Comparison of ENCODE assay signal across 29 cellular contexts in the genomic region with DNA sequence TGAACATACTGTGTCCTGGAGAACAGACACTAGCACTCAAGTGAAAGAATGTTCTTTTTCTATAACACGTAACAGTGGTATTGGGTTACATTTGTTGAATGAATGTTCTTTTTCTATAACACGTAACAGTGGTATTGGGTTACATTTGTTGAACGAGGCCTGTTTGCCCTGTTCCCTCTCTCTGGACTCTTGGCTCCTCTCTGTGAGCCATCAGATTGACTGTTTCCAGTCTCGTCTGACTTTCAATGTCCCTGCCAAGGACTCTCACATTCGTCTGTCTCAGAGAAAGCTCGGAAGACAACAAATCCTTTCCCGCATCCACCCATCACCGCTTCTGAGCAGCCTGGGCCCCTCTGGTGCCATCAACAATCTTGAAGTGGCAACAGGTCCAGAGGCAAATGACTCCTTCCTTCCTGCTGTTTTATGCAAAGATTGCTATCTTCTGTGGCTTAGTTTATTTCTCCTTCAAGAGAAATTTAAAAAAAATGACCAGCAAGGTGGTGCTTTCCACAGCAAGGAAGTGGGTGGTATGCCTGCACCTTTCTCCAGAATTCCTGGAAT. TPM values are rescaled to one million over a fixed set of nuclear protein-coding genes. Genes with fewer than 3 reads are reported as not detected.
DNase-seq lines count a peak whose midpoint lies in the region; FAIRE-seq and TF ChIP-seq lines count a peak whose summit lies in the region.
"Had no signal": no experiment of that assay in that cellular context is flagged by ENCODE, and none has a peak within 500 bp of the region (broad histone marks: within the 10 kb centered on the region; RNA-seq: fewer than 3 reads in every experiment).

No MANE protein-coding gene starts in this region.

- H2BK15ac ChIP-seq in mesendoderm (replicated peaks; ENCODE audit: low read depth) = no peak overlapping the region

- H4K5ac ChIP-seq in mesendoderm (ENCODE audit: low read length) = no peak overlapping the region

- no peak for TF ChIP-seq CTCF in bronchial epithelial cell (IDR thresholded peaks at IDR 0.05; ENCODE audit: insufficient read depth, low read length, severe bottlenecking)

- no peak overlapping the region for H2AK5ac ChIP-seq in mesendoderm (ENCODE audit: low read length)

- H3K36me3 ChIP-seq in bronchial epithelial cell (ENCODE audit: control insufficient read depth, insufficient read depth, low read length) = no peaks in the 10 kb centered on the region
- no peaks in the 10 kb centered on the region for H3K36me3 ChIP-seq in mesendoderm (ENCODE audit: control insufficient read depth, insufficient read depth, low read length)
- H3K36me3 ChIP-seq: BE2C, esophagus squamous epithelium, lower lobe of right lung, pancreas had no signal

- no peak overlapping the region for H3K56ac ChIP-seq in mesendoderm (ENCODE audit: low read length)

- no peak overlapping the region for H3K4me3 ChIP-seq in bronchial epithelial cell (ENCODE audit: low read depth, low read length)
- H3K4me3 ChIP-seq in mesendoderm (ENCODE audit: low read length) = no peak overlapping the region
- H3K4me3 ChIP-seq: body of pancreas, esophagus squamous epithelium, lower lobe of right lung, pancreas, SK-N-MC, testis had no signal

- H3K23ac ChIP-seq in mesendoderm (ENCODE audit: low read length) = no peak overlapping the region

- FAIRE-seq in bronchial epithelial cell (lab: Jason Lieb, UNC) = no peak
- FAIRE-seq: pancreas had no signal

- H3K4ac ChIP-seq in mesendoderm (ENCODE audit: low read depth, low read length) = no peak overlapping the region

- H3K9ac ChIP-seq in mesendoderm (ENCODE audit: low read length) = no peak overlapping the region

- H3K18ac ChIP-seq in mesendoderm (ENCODE audit: low read length) = no peak overlapping the region

- no peak overlapping the region for H2BK120ac ChIP-seq in mesendoderm (ENCODE audit: low read depth, low read length)

- H3K79me2 ChIP-seq in mesendoderm (ENCODE audit: control insufficient read depth, insufficient read depth, low read length) = no peaks in the 10 kb centered on the region

- H4K8ac ChIP-seq in mesendoderm (ENCODE audit: low read depth, low read length) = no peak overlapping the region

- no peak overlapping the region for H3K4me2 ChIP-seq in mesendoderm (ENCODE audit: low read length)

- H3K27me3 ChIP-seq in bronchial epithelial cell (ENCODE audit: control insufficient read depth, insufficient read depth, low read length) (no peaks in the 10 kb centered on the region), mesendoderm (ENCODE audit: insufficient read depth, low read length, poor library complexity) (no peaks in the 10 kb centered on the region)
- H3K27me3 ChIP-seq: BE2C, body of pancreas, esophagus squamous epithelium, foreskin keratinocyte, pancreas, testis had no signal

- H3K79me1 ChIP-seq in mesendoderm (ENCODE audit: low read length) = no peaks in the 10 kb centered on the region

- no peaks in the 10 kb centered on the region for H3K4me1 ChIP-seq in mesendoderm (ENCODE audit: control insufficient read depth, low read depth, low read length)
- H3K4me1 ChIP-seq: BE2C, body of pancreas, esophagus squamous epithelium, lower lobe of right lung, pancreas, testis had no signal

- WGBS in mesendoderm (ENCODE audit: extremely low coverage, insufficient coverage, low lambda C conversion rate) = no CpG with 5 or more reads among the region's 8 CpGs

- DNase-seq in A172 (ENCODE audit: low spot score) = peak; percentile 51
- DNase-seq in M059J (ENCODE audit: low read depth) = peak; percentile 63
- DNase-seq in bronchial epithelial cell (ENCODE audit: low read depth) = peak; percentile 54
- DNase-seq in mesendoderm = peak; percentile 26
- no peak for DNase-seq in stimulated activated CD4-positive, alpha-beta T cell treated with anti-CD3 and anti-CD28 coated beads, Interleukin-12 subunit alpha, Interleukin-12 subunit beta, amount 100 ng/mL, for 4 hours
- no peak for DNase-seq in GF-D8 (lab: John Stamatoyannopoulos, UW)
- no peak for DNase-seq in NCI-H187 treated with DMSO at 0.1 percent for 48 hours (lab: John Stamatoyannopoulos, UW)
- DNase-seq: ACHN; activated CD4-positive, alpha-beta memory T cell treated with anti-CD3 and anti-CD28 coated beads, Interleukin-2, amount 10 ng/mL, durations not matched to agents 7 days and 5 days; activated CD8-positive, alpha-beta memory T cell treated with anti-CD3 and anti-CD28 coated beads, Interleukin-2, amount 50 U/mL, for 48 hours; activated naive CD4-positive, alpha-beta T cell treated with Interleukin-2 at 50 U/mL for 16 hours; BE2C; body of pancreas; CD8-positive, alpha-beta memory T cell; EL; esophagus squamous epithelium; foreskin keratinocyte; H7; head of caudate nucleus; kidney glomerular epithelial cell; lower lobe of right lung; NCI-H1417 treated with DMSO at 0.1 percent for 48 hours; NCI-H2081 treated with DMSO at 0.1 percent for 48 hours; pancreas; retina; stimulated activated CD4-positive, alpha-beta T cell treated with anti-CD3 and anti-CD28 coated beads, Interleukin-2, amount 100 ng/mL, for 24 hours; stimulated activated CD8-positive, alpha-beta memory T cell treated with anti-CD3 and anti-CD28 coated beads, Interleukin-4, amount 100 ng/mL, for 48 hours; testis had no signal

- H2BK5ac ChIP-seq in mesendoderm (ENCODE audit: low read length) = no peak overlapping the region

- no peak overlapping the region for H3K27ac ChIP-seq in mesendoderm (ENCODE audit: low read depth, low read length)
- H3K27ac ChIP-seq: body of pancreas, esophagus squamous epithelium, foreskin keratinocyte, lower lobe of right lung, pancreas, SK-N-MC, testis had no signal

RNA-seq across cellular contexts. Expression of a gene that starts 8.0 kb away (rescaled TPM):
- 11.5 and 17.9 TPM in 2 replicates for total RNA-seq in A172 (2014; rRNA removed; shearing (Covaris generic))
- total RNA-seq in M059J (2014; rRNA removed; shearing (Covaris generic)) = 41.0 and 46.1 TPM in 2 replicates
- total RNA-seq in bronchial epithelial cell = 6.5 and 6.8 TPM in 2 replicates
- 7.3 TPM for polyA plus RNA-seq in mesendoderm (2013, experiment 1 of 2)
- polyA plus RNA-seq in mesendoderm (2013, experiment 2 of 2) = 8.5 TPM
- polyA plus RNA-seq: CD8-positive, alpha-beta memory T cell had no signal

Comparison
In these comparisons a context has a peak if more than half of its experiments do, and no peak if none do; other contexts are left out.
1. DNase-seq: peak in A172 (single experiment), M059J (single experiment), bronchial epithelial cell (single experiment) and mesendoderm (single experiment); none in stimulated activated CD4-positive, alpha-beta T cell treated with anti-CD3 and anti-CD28 coated beads, Interleukin-12 subunit alpha, Interleukin-12 subunit beta, amount 100 ng/mL, for 4 hours (single experiment), GF-D8 (single experiment) and NCI-H187 treated with DMSO at 0.1 percent for 48 hours (single experiment).